12 cellular contexts compared by ENCODE assay signal in genomic region chr19:36245210-36246005, GRCh38. TPM values are rescaled to one million over a fixed set of nuclear protein-coding genes. Genes with fewer than 3 reads are reported as not detected.
A peak's percentile ranks its signal among the peaks of the same experiment; 100 is the strongest.
DNase-seq lines count a peak whose midpoint lies in the region; ATAC-seq and TF ChIP-seq lines count a peak whose summit lies in the region.
"Had no signal": no experiment of that assay in that cellular context is flagged by ENCODE, and none has a peak within 500 bp of the region (broad histone marks: within the 10 kb centered on the region; RNA-seq: fewer than 3 reads in every experiment).

No MANE protein-coding gene starts in this region.

- no peak overlapping the region for H3K9ac ChIP-seq in neural progenitor cell

- POLR2A ChIA-PET in GM10248 (lab: Yijun Ruan, JAX), result no interaction called here

- no peaks in the 10 kb centered on the region for H3K27me3 Mint-ChIP-seq in neural progenitor cell (ENCODE audit: insufficient read depth, low read depth)

- no peak overlapping the region for H3K27ac ChIP-seq in neural progenitor cell
- H3K27ac ChIP-seq: adrenal gland had no signal

- ATAC-seq in GM19395 (IDR thresholded peaks at IDR 0.05; ENCODE audit: unreplicated experiment), result no peak

- DNase-seq in AG09309 (ENCODE audit: low read depth) (no peak), NCI-H526 (lab: John Stamatoyannopoulos, UW) (peak; percentile 53 to 68), fibroblast of mammary gland (ENCODE audit: low read depth) (no peak), neural progenitor cell (ENCODE audit: low spot score) (peak; percentile 87), GM10248 (ENCODE audit: extremely low spot score) (no peak)
- no peak for DNase-seq in stimulated activated CD4-positive, alpha-beta T cell treated with anti-CD3 and anti-CD28 coated beads, Interleukin-2, amount 100 ng/mL, for 48 hours
- DNase-seq in stimulated activated CD4-positive, alpha-beta T cell treated with anti-CD3 and anti-CD28 coated beads, Interleukin-4, amount 100 ng/mL, for 24 hours, result no peak
- DNase-seq: adrenal gland, DMS153 had no signal

- peaks cover 23% of the 10 kb centered on the region for H3K9me3 Mint-ChIP-seq in neural progenitor cell

- H3K4me1 ChIP-seq in neural progenitor cell, result peaks cover 17% of the 10 kb centered on the region
- H3K4me1 ChIP-seq: adrenal gland had no signal

- H3K27ac Mint-ChIP-seq in neural progenitor cell, result no peak overlapping the region
- H3K27ac Mint-ChIP-seq: T-helper 2 cell treated with Interferon-gamma antibody and Interleukin-4, amounts not matched to agents 5 μg/mL and 100 μg/mL, for 36 hours had no signal

- no peaks in the 10 kb centered on the region for H3K79me2 ChIP-seq in neural progenitor cell (ENCODE audit: low read depth)

- no peaks in the 10 kb centered on the region for H4K20me1 ChIP-seq in neural progenitor cell (ENCODE audit: low read depth)

- CTCF ChIA-PET in GM10248 (lab: Yijun Ruan, JAX), result no interaction called here

- TF ChIP-seq CTCF in AG09309 (IDR thresholded peaks at IDR 0.05; ENCODE audit: control insufficient read depth, insufficient read depth, low read depth, low read length, missing control alignments) (no peak), fibroblast of mammary gland (conservative IDR thresholded peaks at IDR 0.05; ENCODE audit: control insufficient read depth, insufficient read depth, low read depth, low read length) (no peak), neural progenitor cell (IDR thresholded peaks at IDR 0.05) (peak; percentile 54), GM10248 (IDR thresholded peaks at IDR 0.05; ENCODE audit: control extremely low read depth, extremely low read depth, low read depth, missing control alignments) (no peak)

- H3K4me1 Mint-ChIP-seq in neural progenitor cell, result peaks cover 5% of the 10 kb centered on the region

- H2AFZ ChIP-seq in neural progenitor cell (replicated peaks), result peak overlapping the region; percentile 81

- peaks cover 22% of the 10 kb centered on the region for H3K36me3 Mint-ChIP-seq in neural progenitor cell

- peak overlapping the region; percentile 77 for H3K4me2 ChIP-seq in neural progenitor cell

- H3K27me3 ChIP-seq in neural progenitor cell, result no peaks in the 10 kb centered on the region
- H3K27me3 ChIP-seq: adrenal gland had no signal

- no peak overlapping the region for H3K4me3 Mint-ChIP-seq in neural progenitor cell
- H3K4me3 Mint-ChIP-seq: T-helper 2 cell treated with Interferon-gamma antibody and Interleukin-4, amounts not matched to agents 5 μg/mL and 100 μg/mL, for 36 hours had no signal

- H3F3A ChIP-seq in neural progenitor cell (ENCODE audit: low read depth), result peaks cover 29% of the 10 kb centered on the region

- H3K36me3 ChIP-seq in neural progenitor cell, result no peaks in the 10 kb centered on the region
- H3K36me3 ChIP-seq: adrenal gland, HAP-1 had no signal

- H3K9me3 ChIP-seq in neural progenitor cell (ENCODE audit: low read depth), result no peaks in the 10 kb centered on the region
- H3K9me3 ChIP-seq: adrenal gland had no signal

- H3K4me3 ChIP-seq in AG09309 (ENCODE audit: control insufficient read depth, low read depth, low read length), result peak overlapping the region; percentile 5
- peak overlapping the region; percentile 22 for H3K4me3 ChIP-seq in fibroblast of mammary gland (ENCODE audit: control insufficient read depth, low read depth, low read length)
- H3K4me3 ChIP-seq in neural progenitor cell, result peak overlapping the region; percentile 62
- H3K4me3 ChIP-seq: HAP-1 had no signal

RNA-seq across cellular contexts. Expression of gene ZNF146, which starts 30.5 kb away (rescaled TPM):
- 167 and 282 TPM in 2 replicates for total RNA-seq in neural progenitor cell (ENCODE audit: low replicate concordance)

RNA-seq across cellular contexts. Expression of gene ZNF565, which starts 30.9 kb away (rescaled TPM):
- total RNA-seq in neural progenitor cell (ENCODE audit: low replicate concordance), result 3.1 and 6.2 TPM in 2 replicates

Comparison
In these comparisons a context has a peak if more than half of its experiments do, and no peak if none do; other contexts are left out.
1. DNase-seq: peak in NCI-H526 (2 of 2) and neural progenitor cell (single experiment); none in AG09309 (single experiment), fibroblast of mammary gland (single experiment), stimulated activated CD4-positive, alpha-beta T cell treated with anti-CD3 and anti-CD28 coated beads, Interleukin-2, amount 100 ng/mL, for 48 hours (0 of 2), GM10248 (single experiment) and stimulated activated CD4-positive, alpha-beta T cell treated with anti-CD3 and anti-CD28 coated beads, Interleukin-4, amount 100 ng/mL, for 24 hours (single experiment).
2. H3K4me3 ChIP-seq: peak in every context shown above with its lines; median percentile 62 in neural progenitor cell; 22 in fibroblast of mammary gland; 5 in AG09309.